In the genomic region with DNA sequence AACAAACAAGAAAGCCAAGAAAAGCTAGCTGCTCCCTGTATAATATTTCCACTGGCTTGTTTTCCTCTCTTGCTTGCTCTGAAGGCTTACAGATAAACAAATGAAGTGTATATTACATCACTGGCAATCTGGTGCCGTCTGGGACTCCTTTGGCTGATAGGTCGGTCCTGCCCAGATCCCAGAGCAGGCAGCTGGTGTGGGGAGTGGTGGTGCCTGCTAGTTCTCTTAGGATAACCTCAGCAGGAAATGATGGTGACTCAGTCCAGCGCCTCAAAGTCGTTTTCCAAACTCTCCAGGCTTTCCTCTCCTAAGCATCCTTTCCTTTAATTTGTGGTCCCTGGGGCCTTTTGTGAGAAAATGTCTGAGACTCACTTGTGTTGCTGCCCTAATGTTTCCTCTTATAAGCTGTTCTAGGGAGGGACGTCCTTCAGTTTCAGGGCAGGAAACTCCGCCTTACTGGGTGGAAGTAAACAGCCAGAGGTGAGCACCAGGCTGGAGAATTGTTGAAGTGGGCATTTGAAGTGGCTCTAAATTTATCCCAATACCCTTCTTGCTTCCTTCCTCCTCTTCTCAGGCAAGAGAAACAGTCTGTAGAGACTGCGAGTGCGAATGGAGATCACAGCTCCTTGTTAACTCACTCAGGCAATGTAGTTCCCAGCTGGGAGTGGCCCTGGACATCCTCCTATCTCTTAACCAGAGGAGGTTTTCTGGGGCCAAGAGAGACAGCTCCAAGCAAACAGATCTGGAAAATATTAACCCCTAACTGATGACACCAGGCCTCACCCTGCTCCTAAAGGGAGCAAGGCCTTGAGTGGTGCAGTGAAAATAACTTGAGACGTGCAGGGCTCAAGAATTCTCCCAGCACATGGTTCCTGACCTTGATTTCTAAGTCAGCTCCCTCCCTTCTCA, we compare ENCODE assay signal across 9 cellular contexts. TPM values are rescaled to one million over a fixed set of nuclear protein-coding genes. Genes with fewer than 3 reads are reported as not detected.
DNase-seq lines count a peak whose midpoint lies in the region; ATAC-seq and TF ChIP-seq lines count a peak whose summit lies in the region.
"Had no signal": no experiment of that assay in that cellular context is flagged by ENCODE, and none has a peak within 500 bp of the region (broad histone marks: within the 10 kb centered on the region; RNA-seq: fewer than 3 reads in every experiment).

No MANE protein-coding gene starts in this region.

- H3F3A ChIP-seq in PC-3 (ENCODE audit: low read length, unreplicated experiment), result no peaks in the 10 kb centered on the region

- TF ChIP-seq POLR2A in GM18505 (IDR thresholded peaks at IDR 0.05; ENCODE audit: borderline replicate concordance, extremely low read depth, insufficient read depth, insufficient read length), result no peak

- POLR2A ChIA-PET in PC-3 (lab: Charles Lee; ENCODE audit: unreplicated experiment), result no interaction called here

- no peak overlapping the region for H3K4me2 ChIP-seq in PC-3 (ENCODE audit: low read length)

- DNase-seq in Right ventricle myocardium inferior (ENCODE audit: missing footprints) (no peak), cardiac septum (ENCODE audit: low spot score) (no peak), PC-3 (peak; percentile 24), heart right ventricle (peak; percentile 34 to 38), HT-29 (ENCODE audit: low spot score) (no peak)

- no peaks in the 10 kb centered on the region for H3K9me2 ChIP-seq in PC-3 (replicated peaks; ENCODE audit: low read length)

- no peaks in the 10 kb centered on the region for H3K79me2 ChIP-seq in PC-3 (ENCODE audit: low read length)

- no peak overlapping the region for H3K9ac ChIP-seq in PC-3 (ENCODE audit: low read length)

- H3K4me3 ChIP-seq in PC-3 (ENCODE audit: low read length) (no peak overlapping the region), heart right ventricle (no peak overlapping the region)
- H3K4me3 ChIP-seq: HAP-1 had no signal

- H3K27ac ChIP-seq in PC-3 (ENCODE audit: low read length), result no peak overlapping the region
- peak overlapping the region in 5 of 10 donors; percentile 4 to 79 (median 54) for H3K27ac ChIP-seq in heart right ventricle

- WGBS in heart right ventricle, 2 donors, result 13 to 14% methylated on average over 9 of the region's 9 CpGs

- CTCF ChIA-PET in PC-3 (lab: Charles Lee), result interaction anchor here (0.6 to 1.0 kb wide), 2 partner anchors 20 to 1102 kb away, joined by 3 to 6 read pairs; a partner anchor contains a TSS

- no TSS peak for BruUV-seq in PC-3 (replicated peaks; lab: Mats Ljungman, UMichigan)

- H3K27me3 ChIP-seq in PC-3 (ENCODE audit: low read length) (peaks cover 70% of the 10 kb centered on the region), heart right ventricle (peaks cover 0 to 45% (median 6%) of the 10 kb centered on the region in 7 donors)

- no peaks in the 10 kb centered on the region for H3K4me1 ChIP-seq in PC-3 (ENCODE audit: insufficient read depth, low read length)
- peaks cover 0 to 26% (median 18%) of the 10 kb centered on the region in 9 donors for H3K4me1 ChIP-seq in heart right ventricle
- H3K4me1 ChIP-seq: HAP-1 had no signal

- TF ChIP-seq CTCF in PC-3 (conservative IDR thresholded peaks at IDR 0.05; ENCODE audit: low read depth, low read length) (no peak), heart right ventricle (IDR thresholded peaks at IDR 0.05) (no peak)

- H3K36me3 ChIP-seq in PC-3 (ENCODE audit: low read depth, low read length) (no peaks in the 10 kb centered on the region), heart right ventricle (no peaks in the 10 kb centered on the region)
- H3K36me3 ChIP-seq: HAP-1 had no signal

- intact Hi-C loops in Right ventricle myocardium inferior (cut with DNase I), result no loop called here
- intact Hi-C loops in cardiac septum (cut with DNase I), result no loop called here
- intact Hi-C loops in PC-3 (cut with micrococcal nuclease), result no loop called here
- intact Hi-C loops in heart right ventricle (cut with DNase I), result no loop called here

- ATAC-seq in Right ventricle myocardium inferior, result peak; percentile 94
- ATAC-seq in PC-3, result peak; percentile 60
- ATAC-seq in heart right ventricle, result peak; percentile 64 to 91 (median 83)
- no peak for ATAC-seq in GM18873 (IDR thresholded peaks at IDR 0.05; ENCODE audit: low FRiP score, unreplicated experiment)
- ATAC-seq in GM18505 (IDR thresholded peaks at IDR 0.05; ENCODE audit: unreplicated experiment), result no peak
- no peak for ATAC-seq in HG02798 (IDR thresholded peaks at IDR 0.05; ENCODE audit: poor library complexity, unreplicated experiment)

- H3K9me3 ChIP-seq in PC-3 (ENCODE audit: low read length) (no peaks in the 10 kb centered on the region), heart right ventricle (no peaks in the 10 kb centered on the region)
- H3K9me3 ChIP-seq: HAP-1 had no signal

- no peak overlapping the region for H2AFZ ChIP-seq in PC-3 (ENCODE audit: low read length)

- H4K20me1 ChIP-seq in PC-3 (ENCODE audit: low read length), result no peaks in the 10 kb centered on the region

RNA-seq across cellular contexts. Expression of gene CD300LF, which starts 34.9 kb away (rescaled TPM):
- total RNA-seq in Right ventricle myocardium inferior (0.35 TPM), cardiac septum (0.46 TPM), PC-3 (2014; rRNA removed) (not detected in 2 replicates), heart right ventricle (1 to 10 TPM in 1 of 10 donors, under 1 TPM in 6, not detected in 3; 0.13 to 4.5 (median 0.34) TPM)
- polyA plus RNA-seq in heart right ventricle, result under 1 TPM; 0.15 to 0.36 TPM
- total RNA-seq in HT-29 (2014; rRNA removed; shearing (Covaris generic)), result not detected in 2 replicates

RNA-seq across cellular contexts. Expression of gene CD300E, which starts 54.3 kb away (rescaled TPM):
- total RNA-seq in Right ventricle myocardium inferior (0.46 TPM), cardiac septum (0.67 TPM), PC-3 (2014; rRNA removed) (not detected in 2 replicates), heart right ventricle (1 to 10 TPM in 1 of 10 donors, under 1 TPM in 9; 0.20 to 4.9 (median 0.35) TPM)
- polyA plus RNA-seq in heart right ventricle, result under 1 TPM; 0.07 to 0.91 TPM
- total RNA-seq in HT-29 (2014; rRNA removed; shearing (Covaris generic)), result not detected in 2 replicates

RNA-seq across cellular contexts. Expression of gene RAB37, which starts 59.2 kb away (rescaled TPM):
- total RNA-seq in Right ventricle myocardium inferior, result 2.6 TPM
- 0.94 TPM for total RNA-seq in cardiac septum
- 0.17 and 0.66 TPM in 2 replicates for total RNA-seq in PC-3 (2014; rRNA removed)
- total RNA-seq in heart right ventricle, result 1 to 10 TPM in 9 of 10 donors, under 1 TPM in 1; 0.95 to 2.8 (median 1.6) TPM
- polyA plus RNA-seq in heart right ventricle, result 1 to 10 TPM in 1 of 2 donors, under 1 TPM in 1; 0.93 to 2.7 TPM
- total RNA-seq in HT-29 (2014; rRNA removed; shearing (Covaris generic)), result 0.55 and 1.0 TPM in 2 replicates

Comparison
In these comparisons a context has a peak if more than half of its experiments do, and no peak if none do; other contexts are left out.
1. DNase-seq: peak in PC-3 (single experiment) and heart right ventricle (2 of 2); none in Right ventricle myocardium inferior (single experiment), cardiac septum (single experiment) and HT-29 (single experiment).
2. ATAC-seq: peak in Right ventricle myocardium inferior (single experiment), PC-3 (single experiment) and heart right ventricle (8 of 8); none in GM18873 (single experiment), GM18505 (single experiment) and HG02798 (single experiment).